Comparison of ENCODE assay signal across 13 cellular contexts in genomic region chr3:155872904-155873646, GRCh38. TPM values are rescaled to one million over a fixed set of nuclear protein-coding genes. Genes with fewer than 3 reads are reported as not detected.
DNase-seq lines count a peak whose midpoint lies in the region; ATAC-seq, FAIRE-seq and TF ChIP-seq lines count a peak whose summit lies in the region.
"Had no signal": no experiment of that assay in that cellular context is flagged by ENCODE, and none has a peak within 500 bp of the region (broad histone marks: within the 10 kb centered on the region; RNA-seq: fewer than 3 reads in every experiment).

No MANE protein-coding gene starts in this region.

- H3K4me3 Mint-ChIP-seq in type B pancreatic cell = peak overlapping the region; percentile 98

- H3K36me3 Mint-ChIP-seq in type B pancreatic cell = peaks cover 10% of the 10 kb centered on the region

- intact Hi-C loops in HepG2 (cut with micrococcal nuclease; ENCODE audit: unreplicated experiment) = loop anchor here (1.0 to 5.0 kb wide), 2 partner anchors 39 to 161 kb away; no protein-coding TSS in a partner anchor
- intact Hi-C loops in right lobe of liver (cut with DNase I) = no loop called here
- intact Hi-C loops in OCI-LY7 (cut with micrococcal nuclease; ENCODE audit: unreplicated experiment) = loop anchor here (5.0 to 10.0 kb wide), 4 partner anchors 121 to 1292 kb away; partner anchors contain the start of genes CCNL1 and MME
- intact Hi-C loops in upper lobe of right lung (cut with DNase I) = no loop called here

- H3K9me3 ChIP-seq in HepG2 (ENCODE audit: low read length) (no peaks in the 10 kb centered on the region), right lobe of liver (no peaks in the 10 kb centered on the region), OCI-LY7 (ENCODE audit: low read length) (no peaks in the 10 kb centered on the region), fibroblast of lung (ENCODE audit: control insufficient read depth, insufficient read depth, low read depth, low read length) (no peaks in the 10 kb centered on the region), upper lobe of right lung (no peaks in the 10 kb centered on the region)

- TF ChIP-seq EP300 in HepG2 (IDR thresholded peaks at IDR 0.05; ENCODE audit: low read depth in 2 of 2, low read length in 2 of 2) = no peak
- TF ChIP-seq EP300 in HepG2 (CRISPR knock-in tag; IDR thresholded peaks at IDR 0.05; ENCODE audit: borderline replicate concordance) = no peak

- H3K4me2 ChIP-seq in HepG2 (ENCODE audit: low read depth, low read length) = peak overlapping the region; percentile 81
- H3K4me2 ChIP-seq in OCI-LY7 (ENCODE audit: low read length) = peak overlapping the region; percentile 98
- peak overlapping the region; percentile 94 for H3K4me2 ChIP-seq in fibroblast of lung (ENCODE audit: extremely low read depth, insufficient read depth, low read length)

- H3K4me3 ChIP-seq in HepG2 (replicated peaks in 1 of 3; ENCODE audit: insufficient read depth in 1 of 3, low read depth in 2 of 3, low read length in 3 of 3) (peak overlapping the region in 2 of 3 experiments; percentile 98 to 99; a peak in 3 of 6 replicates), right lobe of liver (no peak overlapping the region), OCI-LY7 (ENCODE audit: low read depth, low read length, poor library complexity, severe bottlenecking) (peak overlapping the region; percentile 88), fibroblast of lung (replicated peaks in 1 of 4; ENCODE audit: control extremely low read depth in 1 of 4, insufficient read depth in 1 of 4, low read depth in 3 of 4, low read length in 4 of 4) (peak overlapping the region in 3 of 4 experiments; percentile 85 to 96 (median 89)), upper lobe of right lung (no peak overlapping the region)

- H3K9ac ChIP-seq in HepG2 (ENCODE audit: insufficient read depth, low read depth, low read length) (no peak overlapping the region), fibroblast of lung (ENCODE audit: insufficient read depth, low read length) (no peak overlapping the region)

- no peak overlapping the region for H2AFZ ChIP-seq in HepG2 (ENCODE audit: low read length)
- H2AFZ ChIP-seq in OCI-LY7 (ENCODE audit: low read length) = no peak overlapping the region
- H2AFZ ChIP-seq in fibroblast of lung (ENCODE audit: low read length) = no peak overlapping the region

- peaks cover 73% of the 10 kb centered on the region for H3K79me2 ChIP-seq in HepG2 (ENCODE audit: insufficient read depth, low read length)
- H3K79me2 ChIP-seq in OCI-LY7 (ENCODE audit: insufficient read depth, low read depth, low read length) = peaks cover 75% of the 10 kb centered on the region
- peaks cover 73% of the 10 kb centered on the region for H3K79me2 ChIP-seq in fibroblast of lung (ENCODE audit: control insufficient read depth, insufficient read depth, low read length)

- TF ChIP-seq RAD21 in HepG2 (CRISPR knock-in tag; IDR thresholded peaks at IDR 0.05) = no peak

- no peak for FAIRE-seq in HepG2 (lab: Jason Lieb, UNC)

- no peak for TF ChIP-seq CTCF in HepG2 (CRISPR knock-in tag; IDR thresholded peaks at IDR 0.05)
- TF ChIP-seq CTCF in right lobe of liver (IDR thresholded peaks at IDR 0.05) = no peak
- no peak for TF ChIP-seq CTCF in OCI-LY7 (conservative IDR thresholded peaks at IDR 0.05; ENCODE audit: low read length)
- no peak for TF ChIP-seq CTCF in fibroblast of lung (conservative IDR thresholded peaks at IDR 0.05 in 1 of 2, IDR thresholded peaks at IDR 0.05 in 1 of 2; ENCODE audit: low read depth in 1 of 2, low read length in 2 of 2)
- TF ChIP-seq CTCF in type B pancreatic cell (conservative IDR thresholded peaks at IDR 0.05) = no peak
- no peak for TF ChIP-seq CTCF in upper lobe of right lung (IDR thresholded peaks at IDR 0.05)

- DNase-seq in HepG2 (ENCODE audit: low spot score) (no peak), right lobe of liver (no peak), OCI-LY7 (ENCODE audit: low spot score) (no peak), fibroblast of lung (ENCODE audit: low read depth in 2 of 2) (no peak), type B pancreatic cell (ENCODE audit: extremely low spot score, unreplicated experiment) (no peak), NCI-H446 treated with DMSO at 0.1 percent for 48 hours (lab: John Stamatoyannopoulos, UW) (no peak), UCSD-AML1 (lab: John Stamatoyannopoulos, UW; ENCODE audit: unreplicated experiment) (no peak), upper lobe of right lung (no peak)
- DNase-seq: activated naive CD4-positive, alpha-beta T cell treated with Interleukin-2 at 50 U/mL for 16 hours; C1 segment of cervical spinal cord; effector CD8-positive, alpha-beta T cell; KG1; NCI-H69 had no signal

- no peaks in the 10 kb centered on the region for H3K9me2 ChIP-seq in OCI-LY7 (ENCODE audit: insufficient read depth, low read length)

- CTCF ChIA-PET in HepG2 (lab: Yijun Ruan, JAX; ENCODE audit: low intra/inter-chr PET ratio, low total read pairs) (no interaction called here), OCI-LY7 (lab: Charles Lee; ENCODE audit: unreplicated experiment) (no interaction called here)

- BruUV-seq in HepG2 (replicated peaks; lab: Mats Ljungman, UMichigan) = no TSS peak
- BruUV-seq in OCI-LY7 (replicated peaks; lab: Mats Ljungman, UMichigan) = no TSS peak

- H3K36me3 ChIP-seq in HepG2 (replicated peaks in 1 of 2; ENCODE audit: control insufficient read depth in 1 of 2, insufficient read depth in 2 of 2, low read length in 2 of 2) (no peaks in the 10 kb centered on the region), right lobe of liver (no peaks in the 10 kb centered on the region), OCI-LY7 (ENCODE audit: insufficient read depth, low read length) (peaks cover 23% of the 10 kb centered on the region; the same call in 1 of the 2 replicates), fibroblast of lung (ENCODE audit: control insufficient read depth, insufficient read depth, low read length) (no peaks in the 10 kb centered on the region), upper lobe of right lung (no peaks in the 10 kb centered on the region)

- POLR2A ChIA-PET in HepG2 (lab: Yijun Ruan, JAX) = no interaction called here
- POLR2A ChIA-PET in OCI-LY7 (lab: Charles Lee) = interaction anchor here (0.8 to 1.3 kb wide), 6 partner anchors 8 to 137 kb away, joined by 3 to 5 read pairs (median 3); no protein-coding TSS in a partner anchor

- peaks cover 24% of the 10 kb centered on the region for H3K4me1 Mint-ChIP-seq in type B pancreatic cell (ENCODE audit: unreplicated experiment)

- H4K20me1 ChIP-seq in HepG2 (ENCODE audit: insufficient read depth, low read length) (peaks cover 15% of the 10 kb centered on the region; the same call in 1 of the 2 replicates), OCI-LY7 (ENCODE audit: insufficient read depth, low read length) (peaks cover 38% of the 10 kb centered on the region), fibroblast of lung (ENCODE audit: control insufficient read depth, extremely low read depth, insufficient read depth, low read length) (no peaks in the 10 kb centered on the region)

- H3K27me3 Mint-ChIP-seq in type B pancreatic cell = no peaks in the 10 kb centered on the region

- no peak for ATAC-seq in HepG2
- ATAC-seq in right lobe of liver = no peak
- no peak for ATAC-seq in upper lobe of right lung

- no peaks in the 10 kb centered on the region for H3K9me3 Mint-ChIP-seq in type B pancreatic cell

- H3K27me3 ChIP-seq in HepG2 (ENCODE audit: control insufficient read depth in 1 of 2, insufficient read depth in 2 of 2, low read length in 2 of 2) (no peaks in the 10 kb centered on the region; a peak in 1 of 5 replicates), right lobe of liver (no peaks in the 10 kb centered on the region), fibroblast of lung (ENCODE audit: control insufficient read depth, insufficient read depth, low read length) (no peaks in the 10 kb centered on the region), upper lobe of right lung (no peaks in the 10 kb centered on the region)

- H3K4me1 ChIP-seq in HepG2 (ENCODE audit: insufficient read depth, low read length) = peaks cover 66% of the 10 kb centered on the region
- H3K4me1 ChIP-seq in right lobe of liver = peaks cover 0 to 10% (median 5%) of the 10 kb centered on the region in 4 donors
- H3K4me1 ChIP-seq in OCI-LY7 (ENCODE audit: insufficient read depth, low read length, poor library complexity, severe bottlenecking) = peaks cover 28% of the 10 kb centered on the region
- H3K4me1 ChIP-seq in fibroblast of lung (ENCODE audit: control insufficient read depth, extremely low read depth, insufficient read depth, low read length) = peaks cover 3% of the 10 kb centered on the region
- peaks cover 20% of the 10 kb centered on the region for H3K4me1 ChIP-seq in upper lobe of right lung

- TF ChIP-seq POLR2A in HepG2 (IDR thresholded peaks at IDR 0.05; ENCODE audit: insufficient read depth in 1 of 2, low read depth in 2 of 2, low read length in 2 of 2) (no peak), right lobe of liver (IDR thresholded peaks at IDR 0.05) (no peak)

- WGBS in HepG2 (ENCODE audit: low lambda C conversion rate) = 86% methylated on average over 8 of the region's 8 CpGs
- 69% methylated on average over 6 of the region's 8 CpGs for WGBS in right lobe of liver (ENCODE audit: insufficient coverage, low coverage, low lambda C conversion rate, missing lambda C conversion rate)

- H3K27ac ChIP-seq in HepG2 (ENCODE audit: extremely low read length, insufficient read depth, low read length) = no peak overlapping the region
- H3K27ac ChIP-seq in right lobe of liver = no peak overlapping the region
- no peak overlapping the region for H3K27ac ChIP-seq in OCI-LY7 (ENCODE audit: low read depth, low read length, poor library complexity, severe bottlenecking)
- no peak overlapping the region for H3K27ac ChIP-seq in fibroblast of lung (ENCODE audit: insufficient read depth, low read length)
- no peak overlapping the region for H3K27ac ChIP-seq in upper lobe of right lung

- in situ Hi-C loops in HepG2 (cut with HindIII; ENCODE audit: extremely low pct_ligation_motif_present, low pct_unique_long_range_greater_than_20kb) = no loop called here

- H3K27ac Mint-ChIP-seq in type B pancreatic cell = peak overlapping the region; percentile 89

RNA-seq across cellular contexts. Expression of gene GMPS, which starts 2.6 kb away (rescaled TPM):
- 85.5 and 133 TPM in 2 replicates for total RNA-seq in HepG2 (2016; rRNA removed; fragmentation: Illumina TruSeq; extraction: Trizol)
- total RNA-seq in HepG2 (2016; cell fraction: cytosol; rRNA removed; fragmentation: Illumina TruSeq; extraction: Trizol; ENCODE audit: low read depth) = 54.1 and 60.2 TPM in 2 replicates
- total RNA-seq in HepG2 (2016; cell fraction: insoluble cytoplasmic fraction; rRNA removed; fragmentation: Illumina TruSeq; extraction: Trizol) = 89.1 and 121 TPM in 2 replicates
- total RNA-seq in HepG2 (2016; cell fraction: membrane; rRNA removed; fragmentation: Illumina TruSeq; extraction: Trizol) = 47.1 and 60.6 TPM in 2 replicates
- total RNA-seq in HepG2 (2016; cell fraction: nucleus; rRNA removed; fragmentation: Illumina TruSeq; extraction: Trizol) = 40.1 and 41.2 TPM in 2 replicates
- polyA plus RNA-seq in HepG2 (2011; rRNA removed) = 19.7 and 29.6 TPM in 2 replicates
- 15.9 and 27.6 TPM in 2 replicates for polyA plus RNA-seq in HepG2 (2011; cell fraction: cytosol; rRNA removed)
- 6.9 and 9.6 TPM in 2 replicates for polyA plus RNA-seq in HepG2 (2011; cell fraction: nucleus; rRNA removed)
- 60.1 and 74.6 TPM in 2 replicates for polyA plus RNA-seq in HepG2 (2012)
- 13.3 and 16.3 TPM in 2 replicates for polyA plus RNA-seq in HepG2 (2016; cell fraction: cytosol; fragmentation: Illumina TruSeq; extraction: Trizol; ENCODE audit: low read depth)
- polyA plus RNA-seq in HepG2 (2016; cell fraction: insoluble cytoplasmic fraction; fragmentation: Illumina TruSeq; extraction: Trizol; ENCODE audit: low read depth) = 109 and 115 TPM in 2 replicates
- polyA plus RNA-seq in HepG2 (2016; cell fraction: membrane; fragmentation: Illumina TruSeq; extraction: Trizol; ENCODE audit: low read depth) = 23.2 and 29.1 TPM in 2 replicates
- 38.4 and 47.1 TPM in 2 replicates for polyA plus RNA-seq in HepG2 (2016; cell fraction: nucleus; fragmentation: Illumina TruSeq; extraction: Trizol; ENCODE audit: insufficient read depth, low read depth)
- polyA minus RNA-seq in HepG2 (2011; rRNA and poly(A)+ RNA removed; ENCODE audit: low replicate concordance) = 18.8 and 66.2 TPM in 2 replicates
- 42.1 and 54.6 TPM in 2 replicates for polyA minus RNA-seq in HepG2 (2011; cell fraction: cytosol; rRNA and poly(A)+ RNA removed)
- 24.3 and 28.3 TPM in 2 replicates for polyA minus RNA-seq in HepG2 (2011; cell fraction: nucleus; rRNA and poly(A)+ RNA removed)
- 10 to 100 TPM; 13.3 to 24.3 (median 20.4) TPM for total RNA-seq in right lobe of liver
- total RNA-seq in OCI-LY7 (2014; rRNA removed; shearing (Covaris generic)) = 32.3 and 37.6 TPM in 2 replicates
- total RNA-seq in OCI-LY7 (2022) = 116 and 118 TPM in 2 replicates
- 20.5 and 20.6 TPM in 2 replicates for total RNA-seq in fibroblast of lung
- polyA plus RNA-seq in fibroblast of lung = 93.3 and 99.9 TPM in 2 replicates
- polyA plus RNA-seq in fibroblast of lung (2012) = 58.0 and 67.5 TPM in 2 replicates
- 17.5 and 19.2 TPM in 2 replicates for polyA minus RNA-seq in fibroblast of lung (ENCODE audit: low replicate concordance)
- 58.6 and 90.4 TPM in 2 replicates for total RNA-seq in type B pancreatic cell (ENCODE audit: low replicate concordance)
- 41.2 TPM for total RNA-seq in upper lobe of right lung

RNA-seq across cellular contexts. Expression of gene SLC33A1, which starts 18.8 kb away (rescaled TPM):
- total RNA-seq in HepG2 (2016; rRNA removed; fragmentation: Illumina TruSeq; extraction: Trizol) (23.2 and 32.1 TPM in 2 replicates), right lobe of liver (10 to 100 TPM; 31.9 to 43.1 (median 34.2) TPM), OCI-LY7 (2022) (26.4 and 27.6 TPM in 2 replicates), fibroblast of lung (21.5 and 28.2 TPM in 2 replicates), type B pancreatic cell (ENCODE audit: low replicate concordance) (24.4 and 26.0 TPM in 2 replicates), upper lobe of right lung (36.5 TPM)
- 15.0 and 15.7 TPM in 2 replicates for total RNA-seq in HepG2 (2016; cell fraction: cytosol; rRNA removed; fragmentation: Illumina TruSeq; extraction: Trizol; ENCODE audit: low read depth)
- 20.0 and 30.4 TPM in 2 replicates for total RNA-seq in HepG2 (2016; cell fraction: insoluble cytoplasmic fraction; rRNA removed; fragmentation: Illumina TruSeq; extraction: Trizol)
- 13.4 and 14.1 TPM in 2 replicates for total RNA-seq in HepG2 (2016; cell fraction: membrane; rRNA removed; fragmentation: Illumina TruSeq; extraction: Trizol)
- 34.2 and 38.9 TPM in 2 replicates for total RNA-seq in HepG2 (2016; cell fraction: nucleus; rRNA removed; fragmentation: Illumina TruSeq; extraction: Trizol)
- polyA plus RNA-seq in HepG2 (2011; rRNA removed) (20.0 and 22.8 TPM in 2 replicates), fibroblast of lung (18.0 and 22.7 TPM in 2 replicates)
- polyA plus RNA-seq in HepG2 (2011; cell fraction: cytosol; rRNA removed) = 13.2 and 17.0 TPM in 2 replicates
- polyA plus RNA-seq in HepG2 (2011; cell fraction: nucleus; rRNA removed) = 23.1 and 27.5 TPM in 2 replicates
- 19.9 and 20.4 TPM in 2 replicates for polyA plus RNA-seq in HepG2 (2012)
- polyA plus RNA-seq in HepG2 (2016; cell fraction: cytosol; fragmentation: Illumina TruSeq; extraction: Trizol; ENCODE audit: low read depth) = 1.7 and 1.8 TPM in 2 replicates
- 12.8 and 13.1 TPM in 2 replicates for polyA plus RNA-seq in HepG2 (2016; cell fraction: insoluble cytoplasmic fraction; fragmentation: Illumina TruSeq; extraction: Trizol; ENCODE audit: low read depth)
- 3.7 and 4.3 TPM in 2 replicates for polyA plus RNA-seq in HepG2 (2016; cell fraction: membrane; fragmentation: Illumina TruSeq; extraction: Trizol; ENCODE audit: low read depth)
- 31.5 and 32.2 TPM in 2 replicates for polyA plus RNA-seq in HepG2 (2016; cell fraction: nucleus; fragmentation: Illumina TruSeq; extraction: Trizol; ENCODE audit: insufficient read depth, low read depth)
- 35.3 and 36.9 TPM in 2 replicates for polyA minus RNA-seq in HepG2 (2011; rRNA and poly(A)+ RNA removed; ENCODE audit: low replicate concordance)
- polyA minus RNA-seq in HepG2 (2011; cell fraction: cytosol; rRNA and poly(A)+ RNA removed) = 26.3 and 34.0 TPM in 2 replicates
- polyA minus RNA-seq in HepG2 (2011; cell fraction: nucleus; rRNA and poly(A)+ RNA removed) = 37.9 and 43.0 TPM in 2 replicates
- 20.9 and 21.9 TPM in 2 replicates for total RNA-seq in OCI-LY7 (2014; rRNA removed; shearing (Covaris generic))
- polyA plus RNA-seq in fibroblast of lung (2012) = 13.5 and 16.9 TPM in 2 replicates
- 15.6 and 16.6 TPM in 2 replicates for polyA minus RNA-seq in fibroblast of lung (ENCODE audit: low replicate concordance)

Comparison
In these comparisons a context has a peak if more than half of its experiments do, and no peak if none do; other contexts are left out.
1. H3K4me3 ChIP-seq: peak in HepG2 (2 of 3), OCI-LY7 (single experiment) and fibroblast of lung (3 of 4); none in right lobe of liver (0 of 3) and upper lobe of right lung (single experiment).
2. intact Hi-C loops: an anchor here in HepG2 (1.0 to 5.0 kb wide) and OCI-LY7 (5.0 to 10.0 kb wide); none called in right lobe of liver and upper lobe of right lung.
3. Peak in every context shown above with its lines, with median percentiles within 50 percentile points of each other: H3K4me2 ChIP-seq.